In the genomic region with DNA sequence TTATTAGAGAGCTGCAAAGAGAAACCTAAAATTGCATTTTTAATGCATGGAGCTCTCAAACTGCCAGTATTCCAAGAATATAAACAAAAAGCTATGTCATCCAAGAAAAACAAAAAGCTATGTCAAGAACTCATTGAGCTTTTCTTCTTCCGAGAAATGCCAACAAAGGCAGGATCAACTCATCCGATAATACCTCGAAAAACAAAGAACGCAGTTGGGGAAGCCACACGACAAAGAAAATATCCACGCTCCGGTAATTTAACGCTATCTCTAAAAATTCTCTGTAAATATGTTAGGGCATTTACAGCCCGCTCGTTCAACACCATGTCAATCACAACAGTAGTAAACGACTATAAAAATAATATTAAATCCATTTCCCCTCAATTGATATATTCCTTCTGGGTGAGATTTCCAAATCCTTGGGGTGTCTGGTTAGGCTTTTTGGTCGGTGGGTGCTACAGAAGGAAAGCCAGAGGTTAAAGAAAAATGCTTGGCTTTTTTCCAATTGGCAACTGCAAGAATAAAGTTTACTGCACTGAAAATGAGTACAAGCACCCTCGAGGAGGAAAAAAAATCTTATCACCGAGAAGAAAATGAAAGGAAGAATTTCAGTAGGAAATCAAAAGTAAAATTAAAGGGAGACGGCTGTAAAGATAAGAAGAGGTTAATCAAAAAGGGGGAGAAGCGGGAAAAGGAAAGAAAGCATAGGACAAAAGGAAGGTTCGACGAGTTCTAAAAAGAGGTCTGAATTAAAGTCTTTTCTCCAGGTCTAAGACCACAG, we compare ENCODE assay signal across 8 cellular contexts. TPM values are rescaled to one million over a fixed set of nuclear protein-coding genes. Genes with fewer than 3 reads are reported as not detected.
DNase-seq lines count a peak whose midpoint lies in the region; ATAC-seq and TF ChIP-seq lines count a peak whose summit lies in the region.

No MANE protein-coding gene starts in this region.

- POLR2A ChIA-PET in CD4-positive, alpha-beta T cell (lab: Charles Lee): interaction anchor here (0.8 to 3.8 kb wide), 9 partner anchors 11 to 333 kb away, joined by 3 to 62 read pairs (median 5); a partner anchor contains a TSS
- POLR2A ChIA-PET in IMR-90 (lab: Charles Lee; ENCODE audit: unreplicated experiment): interaction anchor here (0.6 to 0.7 kb wide), 3 partner anchors 10 to 35 kb away, joined by 4 to 7 read pairs (median 5); a partner anchor contains a TSS

- no peaks in the 10 kb centered on the region for H3K9me3 ChIP-seq in CD4-positive, alpha-beta T cell (ENCODE audit: control insufficient read depth, low read length)
- no peaks in the 10 kb centered on the region for H3K9me3 ChIP-seq in IMR-90 (ENCODE audit: control insufficient read depth, insufficient read depth, low read length)
- no peaks in the 10 kb centered on the region for H3K9me3 ChIP-seq in iPS-18c (ENCODE audit: control insufficient read depth, insufficient read depth, low read length)

- peak overlapping the region; percentile 96 for H3K4me2 ChIP-seq in IMR-90 (ENCODE audit: low read depth, low read length)

- H3K4me3 ChIP-seq in IMR-90 (ENCODE audit: insufficient read depth, low read depth, low read length) (peak overlapping the region; percentile 84), iPS-18c (ENCODE audit: insufficient read depth, low read depth, low read length) (peak overlapping the region; percentile 69)

- ATAC-seq in CD4-positive, alpha-beta T cell (ENCODE audit: poor library complexity): no peak
- ATAC-seq in IMR-90 (ENCODE audit: low read depth) (no peak), GM21447 (IDR thresholded peaks at IDR 0.05; ENCODE audit: unreplicated experiment) (no peak)

- peak overlapping the region; percentile 99 for H2AK9ac ChIP-seq in IMR-90 (replicated peaks; ENCODE audit: low read depth, low read length, poor library complexity)

- peak overlapping the region; percentile 98 for H4K91ac ChIP-seq in IMR-90 (ENCODE audit: insufficient read depth, low read depth, low read length)

- H2BK120ac ChIP-seq in IMR-90 (ENCODE audit: low read depth, low read length): peak overlapping the region; percentile 72

- H2AFZ ChIP-seq in IMR-90 (replicated peaks; ENCODE audit: low read length, poor library complexity): peak overlapping the region; percentile 95

- dilution Hi-C loops in IMR-90 (cut with HindIII; ENCODE audit: low sequenced_read_pairs, unreplicated experiment): no loop called here

- H3K27me3 Mint-ChIP-seq in CD4-positive, alpha-beta T cell: peaks cover 7% of the 10 kb centered on the region
- no peaks in the 10 kb centered on the region for H3K27me3 Mint-ChIP-seq in activated T-helper 2 cell treated with anti-CD3 and anti-CD28 coated beads, Interferon-gamma antibody, Interleukin-2, Interleukin-4, amounts not matched to agents 10 μg/mL and 5 μg/mL and 100 μg/mL, durations not matched to agents 14 hours and 24 hours and 36 hours (ENCODE audit: low read depth)

- in situ Hi-C loops in IMR-90 (cut with MboI; ENCODE audit: low sequenced_read_pairs): loop anchor here (25.0 kb wide), 1 partner anchor 335 kb away; a partner anchor contains a TSS

- H3K36me3 ChIP-seq in IMR-90 (ENCODE audit: control insufficient read depth, insufficient read depth, low read length): no peaks in the 10 kb centered on the region

- H3K56ac ChIP-seq in IMR-90 (ENCODE audit: extremely low read depth, insufficient read depth, low read length): peak overlapping the region; percentile 97

- no peaks in the 10 kb centered on the region for H3K9me3 Mint-ChIP-seq in CD4-positive, alpha-beta T cell
- no peaks in the 10 kb centered on the region for H3K9me3 Mint-ChIP-seq in activated T-helper 2 cell treated with anti-CD3 and anti-CD28 coated beads, Interferon-gamma antibody, Interleukin-2, Interleukin-4, amounts not matched to agents 10 μg/mL and 5 μg/mL and 100 μg/mL, durations not matched to agents 14 hours and 24 hours and 36 hours

- peak overlapping the region; percentile 96 for H4K5ac ChIP-seq in IMR-90 (ENCODE audit: low read depth, low read length)

- BruUV-seq in IMR-90 (replicated peaks; lab: Mats Ljungman, UMichigan): no TSS peak

- no peaks in the 10 kb centered on the region for H3K27me3 ChIP-seq in CD4-positive, alpha-beta T cell (ENCODE audit: control insufficient read depth, insufficient read depth, low read length)
- H3K27me3 ChIP-seq in IMR-90 (ENCODE audit: control insufficient read depth, insufficient read depth, low read length): no peaks in the 10 kb centered on the region

- H2BK15ac ChIP-seq in IMR-90 (ENCODE audit: low read depth, low read length): peak overlapping the region; percentile 11; the same call in 1 of the 3 replicates

- CTCF ChIA-PET in CD4-positive, alpha-beta T cell (lab: Charles Lee): interaction anchor here (1.6 kb wide), 1 partner anchor 46 kb away, joined by 3 read pairs; a partner anchor contains a TSS
- CTCF ChIA-PET in IMR-90 (lab: Yijun Ruan, JAX): no interaction called here

- peak overlapping the region; percentile 99 for H3K14ac ChIP-seq in IMR-90 (replicated peaks; ENCODE audit: low read depth, low read length)

- peak overlapping the region; percentile 94 for H2BK5ac ChIP-seq in IMR-90 (ENCODE audit: low read depth, low read length, poor library complexity, severe bottlenecking)

- H3K9ac ChIP-seq in IMR-90 (ENCODE audit: low read depth, low read length): peak overlapping the region; percentile 99

- peak overlapping the region; percentile 94 for H3K23ac ChIP-seq in IMR-90 (ENCODE audit: low read depth, low read length)

- peaks cover 42% of the 10 kb centered on the region for H4K20me1 ChIP-seq in IMR-90 (ENCODE audit: insufficient read depth, low read length)

- peak overlapping the region; percentile 96 for H3K27ac Mint-ChIP-seq in CD4-positive, alpha-beta T cell
- peak overlapping the region; percentile 98 for H3K27ac Mint-ChIP-seq in activated T-helper 2 cell treated with anti-CD3 and anti-CD28 coated beads, Interferon-gamma antibody, Interleukin-2, Interleukin-4, amounts not matched to agents 10 μg/mL and 5 μg/mL and 100 μg/mL, durations not matched to agents 14 hours and 24 hours and 36 hours

- intact Hi-C loops in CD4-positive, alpha-beta T cell (cut with DNase I, micrococcal nuclease): loop anchor here (1.0 to 2.0 kb wide), 5 partner anchors 10 to 335 kb away; a partner anchor contains a TSS
- intact Hi-C loops in IMR-90 (cut with micrococcal nuclease): loop anchor here (2.0 to 5.0 kb wide), 2 partner anchors 33 to 160 kb away; a partner anchor contains a TSS
- intact Hi-C loops in activated T-helper 2 cell treated with anti-CD3 and anti-CD28 coated beads, Interferon-gamma antibody, Interleukin-2, Interleukin-4, amounts not matched to agents 10 μg/mL and 5 μg/mL and 100 μg/mL, durations not matched to agents 14 hours and 24 hours and 36 hours (cut with micrococcal nuclease): loop anchor here (1.0 to 5.0 kb wide), 8 partner anchors 10 to 1995 kb away; a partner anchor contains a TSS

- DNase-seq in CD4-positive, alpha-beta T cell: no peak
- DNase-seq in IMR-90 (peak; percentile 19), smooth muscle cell of the brain vasculature (ENCODE audit: low read depth, low spot score) (peak; percentile 9), amniotic stem cell (lab: John Stamatoyannopoulos, UW) (no peak), SHP77 treated with DMSO at 0.1 percent for 48 hours (lab: John Stamatoyannopoulos, UW) (no peak)
- DNase-seq in activated T-helper 2 cell treated with anti-CD3 and anti-CD28 coated beads, Interferon-gamma antibody, Interleukin-2, Interleukin-4, amounts not matched to agents 10 μg/mL and 5 μg/mL and 100 μg/mL, durations not matched to agents 14 hours and 24 hours and 36 hours (ENCODE audit: low spot score): no peak

- TF ChIP-seq CTCF in CD4-positive, alpha-beta T cell (IDR thresholded peaks at IDR 0.05): no peak
- no peak for TF ChIP-seq CTCF in IMR-90 (conservative IDR thresholded peaks at IDR 0.05; ENCODE audit: low read depth, low read length)

- H2BK20ac ChIP-seq in IMR-90 (ENCODE audit: low read depth, low read length): peak overlapping the region; percentile 0

- peak overlapping the region; percentile 97 for H3K4me3 Mint-ChIP-seq in CD4-positive, alpha-beta T cell
- H3K4me3 Mint-ChIP-seq in activated T-helper 2 cell treated with anti-CD3 and anti-CD28 coated beads, Interferon-gamma antibody, Interleukin-2, Interleukin-4, amounts not matched to agents 10 μg/mL and 5 μg/mL and 100 μg/mL, durations not matched to agents 14 hours and 24 hours and 36 hours (ENCODE audit: low read depth): peak overlapping the region; percentile 95

- peak overlapping the region; percentile 81 for H3K18ac ChIP-seq in IMR-90 (ENCODE audit: low read depth, low read length)

- H2AK5ac ChIP-seq in IMR-90 (ENCODE audit: low read depth, low read length): peak overlapping the region; percentile 100

- no peak for TF ChIP-seq RAD21 in IMR-90 (IDR thresholded peaks at IDR 0.05; ENCODE audit: low read length)

- peak overlapping the region; percentile 97 for H3K27ac ChIP-seq in CD4-positive, alpha-beta T cell (ENCODE audit: low read depth, low read length)
- peak overlapping the region; percentile 96 for H3K27ac ChIP-seq in IMR-90 (ENCODE audit: insufficient read depth, low read length)

- no peak for TF ChIP-seq POLR2A in IMR-90 (IDR thresholded peaks at IDR 0.05; ENCODE audit: low read depth, low read length)

- peak overlapping the region; percentile 97 to 99 for H4K8ac ChIP-seq in IMR-90 (ENCODE audit: low read depth in 2 of 2, low read length in 2 of 2)

- peaks cover 53% of the 10 kb centered on the region for H3K4me1 Mint-ChIP-seq in CD4-positive, alpha-beta T cell (ENCODE audit: low read depth)
- H3K4me1 Mint-ChIP-seq in activated T-helper 2 cell treated with anti-CD3 and anti-CD28 coated beads, Interferon-gamma antibody, Interleukin-2, Interleukin-4, amounts not matched to agents 10 μg/mL and 5 μg/mL and 100 μg/mL, durations not matched to agents 14 hours and 24 hours and 36 hours (ENCODE audit: low read depth): peaks cover 27% of the 10 kb centered on the region

- H3K4ac ChIP-seq in IMR-90 (ENCODE audit: low read depth, low read length): peak overlapping the region; percentile 97

- peaks cover 46% of the 10 kb centered on the region for H3K36me3 Mint-ChIP-seq in CD4-positive, alpha-beta T cell (ENCODE audit: low read depth)
- H3K36me3 Mint-ChIP-seq in activated T-helper 2 cell treated with anti-CD3 and anti-CD28 coated beads, Interferon-gamma antibody, Interleukin-2, Interleukin-4, amounts not matched to agents 10 μg/mL and 5 μg/mL and 100 μg/mL, durations not matched to agents 14 hours and 24 hours and 36 hours (ENCODE audit: low read depth): peaks cover 27% of the 10 kb centered on the region

- H3K4me1 ChIP-seq in IMR-90 (ENCODE audit: control insufficient read depth, insufficient read depth, low read length): peaks cover 3% of the 10 kb centered on the region; the same call in 1 of the 2 replicates

- WGBS in IMR-90 (ENCODE audit: extremely low coverage in 2 of 2, insufficient read length in 1 of 2), 2 experiments: 0% methylated on average over 2 of the region's 18 CpGs; no CpG with 5 or more reads in 1 of the 2 experiments

- peaks cover 2% of the 10 kb centered on the region; the same call in 1 of the 2 replicates for H3K9me1 ChIP-seq in IMR-90 (ENCODE audit: insufficient read depth, low read length)

- peaks cover 3 to 12% of the 10 kb centered on the region in 2 experiments; a peak in 2 of 4 replicates for H3K79me1 ChIP-seq in IMR-90 (ENCODE audit: low read depth in 1 of 2, low read length in 2 of 2)

RNA-seq across cellular contexts. Expression of a gene that starts 0.9 kb away (rescaled TPM):
- total RNA-seq in CD4-positive, alpha-beta T cell: 10 to 100 TPM; 34.4 to 45.3 TPM
- 93.3 and 103 TPM in 2 replicates for total RNA-seq in IMR-90 (2012; rRNA removed)
- polyA plus RNA-seq in IMR-90 (2012; rRNA removed): 72.7 and 72.8 TPM in 2 replicates
- polyA plus RNA-seq in IMR-90 (2012; cell fraction: cytosol; rRNA removed): 9.7 and 11.5 TPM in 2 replicates
- 67.9 and 381 TPM in 2 replicates for polyA plus RNA-seq in IMR-90 (2012; cell fraction: nucleus; rRNA removed; ENCODE audit: low replicate concordance)
- 113 TPM in 2 replicates for total RNA-seq in activated T-helper 2 cell treated with anti-CD3 and anti-CD28 coated beads, Interferon-gamma antibody, Interleukin-2, Interleukin-4, amounts not matched to agents 10 μg/mL and 5 μg/mL and 100 μg/mL, durations not matched to agents 14 hours and 24 hours and 36 hours

RNA-seq across cellular contexts. Expression of a gene that starts 10.4 kb away (rescaled TPM):
- total RNA-seq in CD4-positive, alpha-beta T cell: 1 to 10 TPM; 8.3 to 9.8 TPM
- total RNA-seq in IMR-90 (2012; rRNA removed): 34.4 and 41.4 TPM in 2 replicates
- 20.8 and 25.3 TPM in 2 replicates for polyA plus RNA-seq in IMR-90 (2012; rRNA removed)
- polyA plus RNA-seq in IMR-90 (2012; cell fraction: cytosol; rRNA removed): 7.2 and 11.2 TPM in 2 replicates
- 1.1 and 8.2 TPM in 2 replicates for polyA plus RNA-seq in IMR-90 (2012; cell fraction: nucleus; rRNA removed; ENCODE audit: low replicate concordance)
- 17.5 and 21.3 TPM in 2 replicates for total RNA-seq in activated T-helper 2 cell treated with anti-CD3 and anti-CD28 coated beads, Interferon-gamma antibody, Interleukin-2, Interleukin-4, amounts not matched to agents 10 μg/mL and 5 μg/mL and 100 μg/mL, durations not matched to agents 14 hours and 24 hours and 36 hours

RNA-seq across cellular contexts. Expression of a gene that starts 46.0 kb away (rescaled TPM):
- 10 to 100 TPM; 74.4 to 76.1 TPM for total RNA-seq in CD4-positive, alpha-beta T cell
- total RNA-seq in IMR-90 (2012; rRNA removed): 63.3 and 291 TPM in 2 replicates
- polyA plus RNA-seq in IMR-90 (2012; rRNA removed): 141 and 167 TPM in 2 replicates
- polyA plus RNA-seq in IMR-90 (2012; cell fraction: cytosol; rRNA removed): 19.6 and 42.6 TPM in 2 replicates
- 4.2 and 27.6 TPM in 2 replicates for polyA plus RNA-seq in IMR-90 (2012; cell fraction: nucleus; rRNA removed; ENCODE audit: low replicate concordance)
- 415 and 420 TPM in 2 replicates for total RNA-seq in activated T-helper 2 cell treated with anti-CD3 and anti-CD28 coated beads, Interferon-gamma antibody, Interleukin-2, Interleukin-4, amounts not matched to agents 10 μg/mL and 5 μg/mL and 100 μg/mL, durations not matched to agents 14 hours and 24 hours and 36 hours

RNA-seq across cellular contexts. Expression of a gene that starts 54.3 kb away (rescaled TPM):
- total RNA-seq in CD4-positive, alpha-beta T cell: 10 to 100 TPM; 30.6 to 31.4 TPM
- total RNA-seq in IMR-90 (2012; rRNA removed): 19.9 and 35.0 TPM in 2 replicates
- 26.8 and 28.1 TPM in 2 replicates for polyA plus RNA-seq in IMR-90 (2012; rRNA removed)
- 12.0 and 13.6 TPM in 2 replicates for polyA plus RNA-seq in IMR-90 (2012; cell fraction: cytosol; rRNA removed)
- 18.3 and 35.9 TPM in 2 replicates for polyA plus RNA-seq in IMR-90 (2012; cell fraction: nucleus; rRNA removed; ENCODE audit: low replicate concordance)
- 71.3 and 71.8 TPM in 2 replicates for total RNA-seq in activated T-helper 2 cell treated with anti-CD3 and anti-CD28 coated beads, Interferon-gamma antibody, Interleukin-2, Interleukin-4, amounts not matched to agents 10 μg/mL and 5 μg/mL and 100 μg/mL, durations not matched to agents 14 hours and 24 hours and 36 hours

RNA-seq across cellular contexts. Expression of a gene that starts 56.7 kb away (rescaled TPM):
- total RNA-seq in CD4-positive, alpha-beta T cell: 10 to 100 TPM; 16.9 to 18.4 TPM
- total RNA-seq in IMR-90 (2012; rRNA removed): 24.4 and 31.5 TPM in 2 replicates
- 7.3 and 7.5 TPM in 2 replicates for polyA plus RNA-seq in IMR-90 (2012; rRNA removed)
- polyA plus RNA-seq in IMR-90 (2012; cell fraction: cytosol; rRNA removed): 3.0 and 3.6 TPM in 2 replicates
- 12.2 and 14.9 TPM in 2 replicates for polyA plus RNA-seq in IMR-90 (2012; cell fraction: nucleus; rRNA removed; ENCODE audit: low replicate concordance)
- 22.1 and 24.7 TPM in 2 replicates for total RNA-seq in activated T-helper 2 cell treated with anti-CD3 and anti-CD28 coated beads, Interferon-gamma antibody, Interleukin-2, Interleukin-4, amounts not matched to agents 10 μg/mL and 5 μg/mL and 100 μg/mL, durations not matched to agents 14 hours and 24 hours and 36 hours

Comparison
In these comparisons a context has a peak if more than half of its experiments do, and no peak if none do; other contexts are left out.
1. DNase-seq: peak in IMR-90 (single experiment) and smooth muscle cell of the brain vasculature (single experiment); none in CD4-positive, alpha-beta T cell (0 of 10), activated T-helper 2 cell treated with anti-CD3 and anti-CD28 coated beads, Interferon-gamma antibody, Interleukin-2, Interleukin-4, amounts not matched to agents 10 μg/mL and 5 μg/mL and 100 μg/mL, durations not matched to agents 14 hours and 24 hours and 36 hours (single experiment), amniotic stem cell (single experiment) and SHP77 treated with DMSO at 0.1 percent for 48 hours (single experiment).